Comparison of ENCODE assay signal across 7 cellular contexts in genomic region chr17:63774141-63774981, GRCh38. TPM values are rescaled to one million over a fixed set of nuclear protein-coding genes. Genes with fewer than 3 reads are reported as not detected.
A peak's percentile ranks its signal among the peaks of the same experiment; 100 is the strongest.
DNase-seq lines count a peak whose midpoint lies in the region; ATAC-seq and TF ChIP-seq lines count a peak whose summit lies in the region.

DDX42 (plus strand) TSS chr17:63774170; CDS start chr17:63787050, 12,880 bp downstream.

- no peaks in the 10 kb centered on the region for H3K27me3 Mint-ChIP-seq in activated T-helper 2 cell treated with anti-CD3 and anti-CD28 coated beads, Interferon-gamma antibody, Interleukin-2, Interleukin-4, amounts not matched to agents 10 μg/mL and 5 μg/mL and 100 μg/mL, durations not matched to agents 14 hours and 24 hours and 36 hours (ENCODE audit: low read depth)
- peaks cover 3% of the 10 kb centered on the region for H3K27me3 Mint-ChIP-seq in neural crest cell (ENCODE audit: low read depth)

- H3K4me3 Mint-ChIP-seq in activated T-helper 2 cell treated with anti-CD3 and anti-CD28 coated beads, Interferon-gamma antibody, Interleukin-2, Interleukin-4, amounts not matched to agents 10 μg/mL and 5 μg/mL and 100 μg/mL, durations not matched to agents 14 hours and 24 hours and 36 hours (ENCODE audit: low read depth), result peak within 1 kb of the TSS; percentile 92
- H3K4me3 Mint-ChIP-seq in neural crest cell, result peak within 1 kb of the TSS; percentile 98

- in situ Hi-C loops in GM13977 (cut with MboI; ENCODE audit: low pct_unique_long_range_greater_than_20kb, low sequenced_read_pairs, unreplicated experiment), result no loop called here

- intact Hi-C loops in activated T-helper 2 cell treated with anti-CD3 and anti-CD28 coated beads, Interferon-gamma antibody, Interleukin-2, Interleukin-4, amounts not matched to agents 10 μg/mL and 5 μg/mL and 100 μg/mL, durations not matched to agents 14 hours and 24 hours and 36 hours (cut with micrococcal nuclease), result loop anchor here (10.0 kb wide), 1 partner anchor 730 kb away; the partner anchor contains the start of genes CEP95 and DDX5

- H3K9me3 Mint-ChIP-seq in activated T-helper 2 cell treated with anti-CD3 and anti-CD28 coated beads, Interferon-gamma antibody, Interleukin-2, Interleukin-4, amounts not matched to agents 10 μg/mL and 5 μg/mL and 100 μg/mL, durations not matched to agents 14 hours and 24 hours and 36 hours, result no peaks in the 10 kb centered on the region
- H3K9me3 Mint-ChIP-seq in neural crest cell, result no peaks in the 10 kb centered on the region

- H3K4me1 Mint-ChIP-seq in activated T-helper 2 cell treated with anti-CD3 and anti-CD28 coated beads, Interferon-gamma antibody, Interleukin-2, Interleukin-4, amounts not matched to agents 10 μg/mL and 5 μg/mL and 100 μg/mL, durations not matched to agents 14 hours and 24 hours and 36 hours (ENCODE audit: low read depth), result peaks cover 38% of the 10 kb centered on the region
- peaks cover 49% of the 10 kb centered on the region for H3K4me1 Mint-ChIP-seq in neural crest cell

- H3K4me3 ChIP-seq in fibroblast of the aortic adventitia (ENCODE audit: low read depth, low read length), result peak within 1 kb of the TSS; percentile 90

- H3K27ac Mint-ChIP-seq in activated T-helper 2 cell treated with anti-CD3 and anti-CD28 coated beads, Interferon-gamma antibody, Interleukin-2, Interleukin-4, amounts not matched to agents 10 μg/mL and 5 μg/mL and 100 μg/mL, durations not matched to agents 14 hours and 24 hours and 36 hours, result peak within 1 kb of the TSS; percentile 99
- peak within 1 kb of the TSS; percentile 100 for H3K27ac Mint-ChIP-seq in neural crest cell (ENCODE audit: unreplicated experiment)

- TF ChIP-seq CTCF in GM13977 (IDR thresholded peaks at IDR 0.05; ENCODE audit: extremely low read depth, insufficient read depth, missing control alignments) (no peak), fibroblast of the aortic adventitia (IDR thresholded peaks at IDR 0.05; ENCODE audit: insufficient read depth, low read length) (peak; percentile 28), neural crest cell (conservative IDR thresholded peaks at IDR 0.05) (peak; percentile 32)

- ATAC-seq in HG02642 (IDR thresholded peaks at IDR 0.05; ENCODE audit: poor library complexity, unreplicated experiment), result peak; percentile 4

- DNase-seq in GM13977 (ENCODE audit: low spot score) (peak; percentile 66), NCI-H774 (lab: John Stamatoyannopoulos, UW) (peak; percentile 59), fibroblast of the aortic adventitia (ENCODE audit: low read depth) (peak; percentile 52), neural crest cell (ENCODE audit: low read depth, low spot score) (peak; percentile 91), ureter (ENCODE audit: low spot score) (peak; percentile 93)
- DNase-seq in activated T-helper 2 cell treated with anti-CD3 and anti-CD28 coated beads, Interferon-gamma antibody, Interleukin-2, Interleukin-4, amounts not matched to agents 10 μg/mL and 5 μg/mL and 100 μg/mL, durations not matched to agents 14 hours and 24 hours and 36 hours (ENCODE audit: low spot score), result no peak

- peaks cover 58% of the 10 kb centered on the region for H3K36me3 Mint-ChIP-seq in activated T-helper 2 cell treated with anti-CD3 and anti-CD28 coated beads, Interferon-gamma antibody, Interleukin-2, Interleukin-4, amounts not matched to agents 10 μg/mL and 5 μg/mL and 100 μg/mL, durations not matched to agents 14 hours and 24 hours and 36 hours (ENCODE audit: low read depth)
- peaks cover 3% of the 10 kb centered on the region for H3K36me3 Mint-ChIP-seq in neural crest cell (ENCODE audit: low read depth)

RNA-seq across cellular contexts. Expression of gene DDX42, which starts in this region (rescaled TPM):
- total RNA-seq in activated T-helper 2 cell treated with anti-CD3 and anti-CD28 coated beads, Interferon-gamma antibody, Interleukin-2, Interleukin-4, amounts not matched to agents 10 μg/mL and 5 μg/mL and 100 μg/mL, durations not matched to agents 14 hours and 24 hours and 36 hours, result 138 and 144 TPM in 2 replicates
- 76.3 and 157 TPM in 2 replicates for total RNA-seq in fibroblast of the aortic adventitia (ENCODE audit: low replicate concordance)
- 160 and 161 TPM in 2 replicates for total RNA-seq in neural crest cell
- total RNA-seq in ureter, result 185 TPM
